ENCODE assay signal across 17 cellular contexts in the genomic region with DNA sequence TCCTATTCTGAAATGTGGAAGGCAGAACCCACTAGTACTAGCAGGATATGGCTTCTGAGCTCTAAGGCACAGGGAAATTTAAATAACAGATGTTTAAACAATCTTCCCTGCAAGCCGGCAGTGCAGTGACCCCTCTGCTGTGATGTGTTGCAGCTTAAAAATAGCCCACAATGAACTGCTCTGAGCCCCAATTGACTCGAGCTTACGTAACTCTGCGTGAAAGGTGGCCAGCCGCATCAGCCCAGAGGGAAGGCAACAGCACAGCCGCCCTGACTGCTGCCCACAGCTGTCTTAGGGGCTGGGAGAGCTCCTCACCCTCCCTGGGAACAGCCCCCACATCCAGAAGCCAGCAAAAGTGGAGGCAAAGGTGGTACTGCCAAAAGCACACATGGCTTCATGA. TPM values are rescaled to one million over a fixed set of nuclear protein-coding genes. Genes with fewer than 3 reads are reported as not detected.
DNase-seq lines count a peak whose midpoint lies in the region; ATAC-seq and TF ChIP-seq lines count a peak whose summit lies in the region.
"Had no signal": no experiment of that assay in that cellular context is flagged by ENCODE, and none has a peak within 500 bp of the region (broad histone marks: within the 10 kb centered on the region; RNA-seq: fewer than 3 reads in every experiment).

No MANE protein-coding gene starts in this region.

- H3K4me1 ChIP-seq in H9 (ENCODE audit: insufficient read depth, low read length) (peaks cover 9% of the 10 kb centered on the region; the same call in 1 of the 2 replicates), NT2/D1 (ENCODE audit: insufficient read depth, insufficient read length) (peaks cover 41% of the 10 kb centered on the region)
- H3K4me1 ChIP-seq: colonic mucosa had no signal

- no peak for DNase-seq in H9
- DNase-seq in NT2/D1 (ENCODE audit: low read depth, low spot score), result no peak
- peak; percentile 35 for DNase-seq in fibroblast of villous mesenchyme (ENCODE audit: low read depth)
- DNase-seq in nephron progenitor cell, result no peak
- no peak for DNase-seq in activated naive CD4-positive, alpha-beta T cell treated with anti-CD3 and anti-CD28 coated beads for 36 hours
- DNase-seq in stimulated activated naive CD8-positive, alpha-beta T cell treated with anti-CD3 and anti-CD28 coated beads, Interleukin-15, amount 100 ng/mL, for 72 hours, result no peak
- no peak for DNase-seq in natural killer cell treated with Interleukin-12 subunit alpha and Interleukin-12 subunit beta and Interleukin-15 and Interleukin-18, amount 100 ng/mL, for 72 hours (ENCODE audit: low spot score)
- DNase-seq in H7, result no peak
- DNase-seq: activated CD8-positive, alpha-beta T cell treated with anti-CD3 and anti-CD28 coated beads for 36 hours; colonic mucosa; naive thymus-derived CD8-positive, alpha-beta T cell; NCI-H446 treated with DMSO at 0.1 percent for 48 hours; stimulated activated CD4-positive, alpha-beta T cell treated with anti-CD3 and anti-CD28 coated beads, Interleukin-2, amount 100 ng/mL, for 24 hours had no signal

- H2BK120ac ChIP-seq in H9 (ENCODE audit: low read depth, low read length, poor library complexity, severe bottlenecking), result no peak overlapping the region

- H3K9me3 Mint-ChIP-seq in H9 (no peaks in the 10 kb centered on the region), nephron progenitor cell (no peaks in the 10 kb centered on the region)
- H3K9me3 Mint-ChIP-seq in activated naive CD4-positive, alpha-beta T cell treated with anti-CD3 and anti-CD28 coated beads for 36 hours, result no peaks in the 10 kb centered on the region
- no peaks in the 10 kb centered on the region for H3K9me3 Mint-ChIP-seq in stimulated activated naive CD8-positive, alpha-beta T cell treated with anti-CD3 and anti-CD28 coated beads, Interleukin-15, amount 100 ng/mL, for 72 hours
- no peaks in the 10 kb centered on the region for H3K9me3 Mint-ChIP-seq in natural killer cell treated with Interleukin-12 subunit alpha and Interleukin-12 subunit beta and Interleukin-15 and Interleukin-18, amount 100 ng/mL, for 72 hours
- H3K9me3 Mint-ChIP-seq: activated CD8-positive, alpha-beta T cell treated with anti-CD3 and anti-CD28 coated beads for 36 hours; naive thymus-derived CD8-positive, alpha-beta T cell had no signal

- H3K79me1 ChIP-seq in H9 (ENCODE audit: insufficient read depth, low read depth, low read length, poor library complexity, severe bottlenecking), result no peaks in the 10 kb centered on the region

- H3K14ac ChIP-seq in H9 (ENCODE audit: insufficient read depth, low read length), result peak overlapping the region; percentile 53; the same call in 1 of the 2 replicates

- intact Hi-C loops in activated naive CD4-positive, alpha-beta T cell treated with anti-CD3 and anti-CD28 coated beads for 36 hours (cut with micrococcal nuclease), result no loop called here

- H3K27me3 ChIP-seq in H9 (ENCODE audit: insufficient read depth, low read length) (no peaks in the 10 kb centered on the region), NT2/D1 (ENCODE audit: insufficient read depth, insufficient read length) (peaks cover 2% of the 10 kb centered on the region), H7 (ENCODE audit: control insufficient read depth, insufficient read depth, low read length) (no peaks in the 10 kb centered on the region)
- H3K27me3 ChIP-seq: colonic mucosa, hepatocyte had no signal

- H2AK5ac ChIP-seq in H9 (ENCODE audit: insufficient read length, low read length), result no peak overlapping the region

- H3K23me2 ChIP-seq in H9 (ENCODE audit: insufficient read length, low read depth, low read length, poor library complexity, severe bottlenecking), result no peaks in the 10 kb centered on the region

- no peak overlapping the region for H3K23ac ChIP-seq in H9 (ENCODE audit: insufficient read length, low read depth, low read length)

- H3K4ac ChIP-seq in H9 (ENCODE audit: low read depth, low read length), result no peak overlapping the region

- H3K36me3 ChIP-seq in NT2/D1 (ENCODE audit: insufficient read depth, insufficient read length, low read length) (no peaks in the 10 kb centered on the region), H7 (replicated peaks; ENCODE audit: control insufficient read depth, insufficient read depth, low read length) (no peaks in the 10 kb centered on the region)
- H3K36me3 ChIP-seq: colonic mucosa had no signal

- no peak overlapping the region for H4K5ac ChIP-seq in H9 (ENCODE audit: insufficient read length, low read depth, low read length)

- no peak overlapping the region for H4K8ac ChIP-seq in H9 (replicated peaks; ENCODE audit: insufficient read length, low read depth, low read length)

- H3K36me3 Mint-ChIP-seq in H9 (ENCODE audit: insufficient read depth in 1 of 3, low read depth in 3 of 3) (no peaks in the 10 kb centered on the region; a peak in 1 of 7 replicates), nephron progenitor cell (ENCODE audit: low read depth) (no peaks in the 10 kb centered on the region)
- no peaks in the 10 kb centered on the region for H3K36me3 Mint-ChIP-seq in activated naive CD4-positive, alpha-beta T cell treated with anti-CD3 and anti-CD28 coated beads for 36 hours (ENCODE audit: low read depth)
- no peaks in the 10 kb centered on the region for H3K36me3 Mint-ChIP-seq in natural killer cell treated with Interleukin-12 subunit alpha and Interleukin-12 subunit beta and Interleukin-15 and Interleukin-18, amount 100 ng/mL, for 72 hours
- H3K36me3 Mint-ChIP-seq: naive thymus-derived CD8-positive, alpha-beta T cell had no signal

- H4K20me1 ChIP-seq in H9 (ENCODE audit: control insufficient read depth, insufficient read depth, insufficient read length), result no peaks in the 10 kb centered on the region

- H3K4me1 Mint-ChIP-seq in H9 (peaks cover 29 to 34% of the 10 kb centered on the region in 2 experiments), nephron progenitor cell (peaks cover 44% of the 10 kb centered on the region)
- H3K4me1 Mint-ChIP-seq in activated naive CD4-positive, alpha-beta T cell treated with anti-CD3 and anti-CD28 coated beads for 36 hours (ENCODE audit: low read depth), result no peaks in the 10 kb centered on the region
- H3K4me1 Mint-ChIP-seq in stimulated activated naive CD8-positive, alpha-beta T cell treated with anti-CD3 and anti-CD28 coated beads, Interleukin-15, amount 100 ng/mL, for 72 hours, result no peaks in the 10 kb centered on the region
- no peaks in the 10 kb centered on the region for H3K4me1 Mint-ChIP-seq in natural killer cell treated with Interleukin-12 subunit alpha and Interleukin-12 subunit beta and Interleukin-15 and Interleukin-18, amount 100 ng/mL, for 72 hours (ENCODE audit: low read depth in 2 of 2)
- H3K4me1 Mint-ChIP-seq: B cell had no signal

- H3K27ac Mint-ChIP-seq in H9 (no peak overlapping the region; a peak in 1 of 7 replicates), nephron progenitor cell (peak overlapping the region; percentile 59)
- no peak overlapping the region for H3K27ac Mint-ChIP-seq in activated naive CD4-positive, alpha-beta T cell treated with anti-CD3 and anti-CD28 coated beads for 36 hours
- no peak overlapping the region for H3K27ac Mint-ChIP-seq in stimulated activated naive CD8-positive, alpha-beta T cell treated with anti-CD3 and anti-CD28 coated beads, Interleukin-15, amount 100 ng/mL, for 72 hours
- H3K27ac Mint-ChIP-seq in natural killer cell treated with Interleukin-12 subunit alpha and Interleukin-12 subunit beta and Interleukin-15 and Interleukin-18, amount 100 ng/mL, for 72 hours, result no peak overlapping the region
- H3K27ac Mint-ChIP-seq: activated CD8-positive, alpha-beta T cell treated with anti-CD3 and anti-CD28 coated beads for 36 hours; B cell had no signal

- no peak overlapping the region for H2AFZ ChIP-seq in H9 (ENCODE audit: low read length)
- H2AFZ ChIP-seq: hepatocyte had no signal

- TF ChIP-seq CTCF in H9 (conservative IDR thresholded peaks at IDR 0.05) (no peak), fibroblast of villous mesenchyme (IDR thresholded peaks at IDR 0.05; ENCODE audit: insufficient read depth, low read depth, low read length) (no peak), nephron progenitor cell (IDR thresholded peaks at IDR 0.05) (no peak)

- no peak overlapping the region for H3K56ac ChIP-seq in H9 (ENCODE audit: insufficient read length, low read depth, low read length)

- H3K18ac ChIP-seq in H9 (ENCODE audit: insufficient read length, low read depth, low read length), result no peak overlapping the region

- no peak overlapping the region for H4K91ac ChIP-seq in H9 (ENCODE audit: insufficient read length, low read depth, low read length)

- no peak overlapping the region for H3K27ac ChIP-seq in H9 (ENCODE audit: insufficient read length, low read depth, low read length)
- H3K27ac ChIP-seq: colonic mucosa, epithelial cell of prostate, hepatocyte, KMS-11 had no signal

- H3T11ph ChIP-seq in H9 (ENCODE audit: low read length), result no peak overlapping the region

- H3K4me3 ChIP-seq in NT2/D1 (ENCODE audit: insufficient read length, low read depth), result no peak overlapping the region
- H3K4me3 ChIP-seq in fibroblast of villous mesenchyme (ENCODE audit: low read depth, low read length), result no peak overlapping the region
- no peak overlapping the region for H3K4me3 ChIP-seq in H7 (ENCODE audit: insufficient read depth, low read depth, low read length)
- H3K4me3 ChIP-seq: colonic mucosa, hepatocyte had no signal

- no peak overlapping the region for H3K4me2 ChIP-seq in H9 (ENCODE audit: insufficient read depth, insufficient read length, low read length)
- H3K4me2 ChIP-seq: hepatocyte, KMS-11 had no signal

- CTCF ChIA-PET in activated naive CD4-positive, alpha-beta T cell treated with anti-CD3 and anti-CD28 coated beads for 36 hours (lab: Charles Lee), result no interaction called here

- no peak overlapping the region for H2BK12ac ChIP-seq in H9 (ENCODE audit: insufficient read length, low read depth, low read length)

- H2BK5ac ChIP-seq in H9 (ENCODE audit: insufficient read length, low read length), result no peak overlapping the region

- H3K9ac ChIP-seq in H9 (ENCODE audit: extremely low read depth, insufficient read length, low read length) (no peak overlapping the region), NT2/D1 (ENCODE audit: insufficient read length, low read depth) (peak overlapping the region; percentile 6)
- H3K9ac ChIP-seq: KMS-11 had no signal

- no peak overlapping the region for H2BK20ac ChIP-seq in H9 (ENCODE audit: low read depth, low read length, poor library complexity, severe bottlenecking)

- no CpG with 5 or more reads among the region's 6 CpGs for WGBS in H9 (ENCODE audit: extremely low coverage, insufficient read length, low lambda C conversion rate)

- no peak for ATAC-seq in stimulated activated naive CD8-positive, alpha-beta T cell treated with anti-CD3 and anti-CD28 coated beads, Interleukin-15, amount 100 ng/mL, for 72 hours
- no peak for ATAC-seq in natural killer cell treated with Interleukin-12 subunit alpha and Interleukin-12 subunit beta and Interleukin-15 and Interleukin-18, amount 100 ng/mL, for 72 hours
- ATAC-seq: activated CD8-positive, alpha-beta T cell treated with anti-CD3 and anti-CD28 coated beads for 36 hours; naive thymus-derived CD8-positive, alpha-beta T cell had no signal

- peaks cover 5% of the 10 kb centered on the region for H3K27me3 Mint-ChIP-seq in H9 (ENCODE audit: low read depth)
- H3K27me3 Mint-ChIP-seq in nephron progenitor cell (ENCODE audit: low read depth, poor library complexity), result peaks cover 9% of the 10 kb centered on the region
- peaks cover 2% of the 10 kb centered on the region for H3K27me3 Mint-ChIP-seq in activated naive CD4-positive, alpha-beta T cell treated with anti-CD3 and anti-CD28 coated beads for 36 hours (ENCODE audit: low read depth)
- H3K27me3 Mint-ChIP-seq in stimulated activated naive CD8-positive, alpha-beta T cell treated with anti-CD3 and anti-CD28 coated beads, Interleukin-15, amount 100 ng/mL, for 72 hours, result no peaks in the 10 kb centered on the region
- H3K27me3 Mint-ChIP-seq in natural killer cell treated with Interleukin-12 subunit alpha and Interleukin-12 subunit beta and Interleukin-15 and Interleukin-18, amount 100 ng/mL, for 72 hours, result no peaks in the 10 kb centered on the region
- H3K27me3 Mint-ChIP-seq: activated CD8-positive, alpha-beta T cell treated with anti-CD3 and anti-CD28 coated beads for 36 hours had no signal

- no peaks in the 10 kb centered on the region for H3K9me3 ChIP-seq in H9 (ENCODE audit: control insufficient read depth, low read depth, low read length)
- H3K9me3 ChIP-seq in NT2/D1 (ENCODE audit: insufficient read depth, low read length), result no peaks in the 10 kb centered on the region
- H3K9me3 ChIP-seq: colonic mucosa had no signal

- no peak overlapping the region for H3K4me3 Mint-ChIP-seq in H9
- H3K4me3 Mint-ChIP-seq in nephron progenitor cell, result no peak overlapping the region
- H3K4me3 Mint-ChIP-seq in activated naive CD4-positive, alpha-beta T cell treated with anti-CD3 and anti-CD28 coated beads for 36 hours, result no peak overlapping the region
- no peak overlapping the region for H3K4me3 Mint-ChIP-seq in stimulated activated naive CD8-positive, alpha-beta T cell treated with anti-CD3 and anti-CD28 coated beads, Interleukin-15, amount 100 ng/mL, for 72 hours
- H3K4me3 Mint-ChIP-seq in natural killer cell treated with Interleukin-12 subunit alpha and Interleukin-12 subunit beta and Interleukin-15 and Interleukin-18, amount 100 ng/mL, for 72 hours, result no peak overlapping the region
- H3K4me3 Mint-ChIP-seq: activated CD8-positive, alpha-beta T cell treated with anti-CD3 and anti-CD28 coated beads for 36 hours; B cell; naive thymus-derived CD8-positive, alpha-beta T cell had no signal

- H2BK15ac ChIP-seq in H9 (ENCODE audit: low read depth, low read length), result no peak overlapping the region

- no peaks in the 10 kb centered on the region for H3K79me2 ChIP-seq in H9 (ENCODE audit: insufficient read depth, low read length)
- H3K79me2 ChIP-seq: hepatocyte had no signal

RNA-seq across cellular contexts. Expression of a gene that starts 12.5 kb away (rescaled TPM):
- total RNA-seq in H9 (2021) (50.4 and 54.2 TPM in 2 replicates), fibroblast of villous mesenchyme (not detected in 2 replicates)
- total RNA-seq in activated naive CD4-positive, alpha-beta T cell treated with anti-CD3 and anti-CD28 coated beads for 36 hours, result under 1 TPM; 0.69 to 0.86 TPM
- total RNA-seq in natural killer cell treated with Interleukin-12 subunit alpha and Interleukin-12 subunit beta and Interleukin-15 and Interleukin-18, amount 100 ng/mL, for 72 hours, result not detected
- total RNA-seq in H7 (2014; rRNA removed; shearing (Covaris generic)), result 38.6 and 46.8 TPM in 2 replicates
- total RNA-seq: B cell; naive thymus-derived CD8-positive, alpha-beta T cell had no signal

RNA-seq across cellular contexts. Expression of a gene that starts 21.5 kb away (rescaled TPM):
- total RNA-seq in H9 (2021) (4.9 and 5.3 TPM in 2 replicates), fibroblast of villous mesenchyme (under 0.01 and 0.32 TPM in 2 replicates)
- under 1 TPM; 0.27 to 0.41 TPM for total RNA-seq in activated naive CD4-positive, alpha-beta T cell treated with anti-CD3 and anti-CD28 coated beads for 36 hours
- total RNA-seq in natural killer cell treated with Interleukin-12 subunit alpha and Interleukin-12 subunit beta and Interleukin-15 and Interleukin-18, amount 100 ng/mL, for 72 hours, result 1 to 10 TPM in 1 of 2 donors, under 1 TPM in 1; 0.50 to 2.6 TPM
- 0.76 and 2.0 TPM in 2 replicates for total RNA-seq in H7 (2014; rRNA removed; shearing (Covaris generic))

RNA-seq across cellular contexts. Expression of a gene that starts 25.8 kb away (rescaled TPM):
- 30.9 and 36.7 TPM in 2 replicates for total RNA-seq in H9 (2021)
- 3.0 and 3.5 TPM in 2 replicates for total RNA-seq in fibroblast of villous mesenchyme
- 10 to 100 TPM; 21.5 to 25.7 TPM for total RNA-seq in activated naive CD4-positive, alpha-beta T cell treated with anti-CD3 and anti-CD28 coated beads for 36 hours
- 10 to 100 TPM; 14.0 to 44.0 TPM for total RNA-seq in natural killer cell treated with Interleukin-12 subunit alpha and Interleukin-12 subunit beta and Interleukin-15 and Interleukin-18, amount 100 ng/mL, for 72 hours
- 16.1 and 24.9 TPM in 2 replicates for total RNA-seq in H7 (2014; rRNA removed; shearing (Covaris generic))

RNA-seq across cellular contexts. Expression of a gene that starts 47.4 kb away (rescaled TPM):
- total RNA-seq in H9 (2021) (10.0 and 10.9 TPM in 2 replicates), fibroblast of villous mesenchyme (9.7 and 12.1 TPM in 2 replicates)
- total RNA-seq in activated naive CD4-positive, alpha-beta T cell treated with anti-CD3 and anti-CD28 coated beads for 36 hours, result 1 to 10 TPM; 5.4 to 5.9 TPM
- total RNA-seq in natural killer cell treated with Interleukin-12 subunit alpha and Interleukin-12 subunit beta and Interleukin-15 and Interleukin-18, amount 100 ng/mL, for 72 hours, result 10 to 100 TPM; 11.3 to 18.7 TPM
- 10.2 and 15.9 TPM in 2 replicates for total RNA-seq in H7 (2014; rRNA removed; shearing (Covaris generic))

RNA-seq across cellular contexts. Expression of a gene that starts 57.8 kb away (rescaled TPM):
- 81.4 and 90.7 TPM in 2 replicates for total RNA-seq in H9 (2021)
- total RNA-seq in fibroblast of villous mesenchyme, result 52.2 and 61.7 TPM in 2 replicates
- 10 to 100 TPM; 89.1 to 98.2 TPM for total RNA-seq in activated naive CD4-positive, alpha-beta T cell treated with anti-CD3 and anti-CD28 coated beads for 36 hours
- total RNA-seq in natural killer cell treated with Interleukin-12 subunit alpha and Interleukin-12 subunit beta and Interleukin-15 and Interleukin-18, amount 100 ng/mL, for 72 hours, result 100 to 1,000 TPM in 1 of 2 donors, 10 to 100 TPM in 1; 96.6 to 149 TPM
- total RNA-seq in H7 (2014; rRNA removed; shearing (Covaris generic)), result 41.6 and 72.7 TPM in 2 replicates

Comparison
In these comparisons a context has a peak if more than half of its experiments do, and no peak if none do; other contexts are left out.
1. RNA of a gene that starts 12.5 kb away (total RNA-seq): 50.4 to 54.2 TPM in H9 and 38.6 to 46.8 TPM in H7; 0.69 to 0.86 TPM in activated naive CD4-positive, alpha-beta T cell treated with anti-CD3 and anti-CD28 coated beads for 36 hours, not detected in fibroblast of villous mesenchyme and not detected in natural killer cell treated with Interleukin-12 subunit alpha and Interleukin-12 subunit beta and Interleukin-15 and Interleukin-18, amount 100 ng/mL, for 72 hours; every median in the first group is over 10 times any median in the second.